In genomic region chr5:179142434-179143198, GRCh38 we compare ENCODE assay signal across 12 cellular contexts.
DNase-seq lines count a peak whose midpoint lies in the region; ATAC-seq, FAIRE-seq and TF ChIP-seq lines count a peak whose summit lies in the region.
"Had no signal": no experiment of that assay in that cellular context is flagged by ENCODE, and none has a peak within 500 bp of the region (broad histone marks: within the 10 kb centered on the region; RNA-seq: fewer than 3 reads in every experiment).

No MANE protein-coding gene starts in this region.

- H4K12ac ChIP-seq in trophoblast cell (ENCODE audit: low read depth, low read length): no peak overlapping the region

- no peak for FAIRE-seq in bronchial epithelial cell (lab: Jason Lieb, UNC)

- ATAC-seq in CD8-positive, alpha-beta T cell: peak; percentile 26
- ATAC-seq in GM23338 (no peak), HG02588 (IDR thresholded peaks at IDR 0.05; ENCODE audit: unreplicated experiment) (no peak)

- H3K27me3 Mint-ChIP-seq in CD8-positive, alpha-beta T cell (ENCODE audit: low read depth): no peaks in the 10 kb centered on the region
- H3K27me3 Mint-ChIP-seq in GM23338 (ENCODE audit: insufficient read depth, low read depth, poor library complexity): peaks cover 3% of the 10 kb centered on the region

- no CpG with 5 or more reads among the region's 3 CpGs for WGBS in trophoblast cell (ENCODE audit: extremely low coverage, insufficient coverage, insufficient read length)

- H3K79me2 ChIP-seq in MM.1S (ENCODE audit: low read length): no peaks in the 10 kb centered on the region
- no peaks in the 10 kb centered on the region for H3K79me2 ChIP-seq in trophoblast cell (ENCODE audit: control insufficient read depth, insufficient read depth, low read length, poor library complexity)
- H3K79me2 ChIP-seq in GM23338 (replicated peaks; ENCODE audit: insufficient read depth): no peaks in the 10 kb centered on the region

- peak overlapping the region; percentile 41 for H2AK5ac ChIP-seq in trophoblast cell (ENCODE audit: low read length)

- H4K8ac ChIP-seq in trophoblast cell (ENCODE audit: low read depth, low read length): no peak overlapping the region

- peaks cover 14% of the 10 kb centered on the region for H3K4me1 Mint-ChIP-seq in CD8-positive, alpha-beta T cell (ENCODE audit: low read depth)
- no peaks in the 10 kb centered on the region for H3K4me1 Mint-ChIP-seq in GM23338

- H3K36me3 Mint-ChIP-seq in CD8-positive, alpha-beta T cell: no peaks in the 10 kb centered on the region
- no peaks in the 10 kb centered on the region for H3K36me3 Mint-ChIP-seq in GM23338 (ENCODE audit: low read depth)

- H3K27ac ChIP-seq in CD8-positive, alpha-beta T cell (ENCODE audit: low read depth, low read length): no peak overlapping the region
- H3K27ac ChIP-seq in MM.1S (ENCODE audit: low read length) (peak overlapping the region; percentile 81), trophoblast cell (ENCODE audit: low read depth, low read length) (peak overlapping the region; percentile 65), GM23338 (ENCODE audit: low read depth) (no peak overlapping the region)
- H3K27ac ChIP-seq: adrenal gland, heart right ventricle, KMS-11 had no signal

- H2BK120ac ChIP-seq in trophoblast cell (ENCODE audit: insufficient read depth, low read length, poor library complexity): peak overlapping the region; percentile 23

- no peak overlapping the region for H3K4me3 ChIP-seq in CD8-positive, alpha-beta T cell (ENCODE audit: low read depth, low read length)
- H3K4me3 ChIP-seq in MM.1S (ENCODE audit: low read length): no peak overlapping the region
- no peak overlapping the region for H3K4me3 ChIP-seq in bronchial epithelial cell (ENCODE audit: low read depth, low read length)
- H3K4me3 ChIP-seq in trophoblast cell (ENCODE audit: low read depth, low read length): no peak overlapping the region
- H3K4me3 ChIP-seq in GM23338: no peak overlapping the region
- H3K4me3 ChIP-seq: adrenal gland, heart right ventricle had no signal

- no peaks in the 10 kb centered on the region for H3K27me3 ChIP-seq in CD8-positive, alpha-beta T cell (ENCODE audit: insufficient read depth, low read length)
- H3K27me3 ChIP-seq in MM.1S (replicated peaks; ENCODE audit: insufficient read depth, low read length): peaks cover 4% of the 10 kb centered on the region; the same call in 1 of the 2 replicates
- H3K27me3 ChIP-seq in bronchial epithelial cell (ENCODE audit: control insufficient read depth, insufficient read depth, low read length): no peaks in the 10 kb centered on the region
- H3K27me3 ChIP-seq in trophoblast cell (ENCODE audit: insufficient read depth, low read length): no peaks in the 10 kb centered on the region
- H3K27me3 ChIP-seq in GM23338 (ENCODE audit: insufficient read depth): no peaks in the 10 kb centered on the region
- H3K27me3 ChIP-seq: adrenal gland had no signal

- H3K9me3 Mint-ChIP-seq in CD8-positive, alpha-beta T cell: no peaks in the 10 kb centered on the region
- no peaks in the 10 kb centered on the region; the same call in 2 of the 3 replicates for H3K9me3 Mint-ChIP-seq in GM23338

- H4K91ac ChIP-seq in trophoblast cell (ENCODE audit: low read depth, low read length): no peak overlapping the region

- no peak overlapping the region for H3K4ac ChIP-seq in trophoblast cell (ENCODE audit: low read depth, low read length)

- POLR2A ChIA-PET in CD8-positive, alpha-beta T cell (lab: Charles Lee): no interaction called here

- no peak overlapping the region for H3K4me3 Mint-ChIP-seq in CD8-positive, alpha-beta T cell
- H3K4me3 Mint-ChIP-seq in GM23338: no peak overlapping the region

- no peak overlapping the region for H3K27ac Mint-ChIP-seq in CD8-positive, alpha-beta T cell
- no peak overlapping the region for H3K27ac Mint-ChIP-seq in GM23338

- TF ChIP-seq CTCF in CD8-positive, alpha-beta T cell (IDR thresholded peaks at IDR 0.05): no peak
- TF ChIP-seq CTCF in MM.1S (IDR thresholded peaks at IDR 0.05; ENCODE audit: low read length) (no peak), bronchial epithelial cell (IDR thresholded peaks at IDR 0.05; ENCODE audit: insufficient read depth, low read length, severe bottlenecking) (no peak), GM23338 (conservative IDR thresholded peaks at IDR 0.05; ENCODE audit: low read depth in 2 of 2) (no peak)

- no peak overlapping the region for H3K18ac ChIP-seq in trophoblast cell (ENCODE audit: low read length)

- H4K20me1 ChIP-seq in MM.1S (ENCODE audit: insufficient read depth, low read length) (no peaks in the 10 kb centered on the region), GM23338 (replicated peaks; ENCODE audit: insufficient read depth) (no peaks in the 10 kb centered on the region)

- H3K4me2 ChIP-seq in MM.1S (ENCODE audit: low read depth, low read length) (peak overlapping the region; percentile 46), trophoblast cell (ENCODE audit: low read length) (peak overlapping the region; percentile 31), GM23338 (no peak overlapping the region)
- H3K4me2 ChIP-seq: KMS-11 had no signal

- H3K9ac ChIP-seq in MM.1S (ENCODE audit: low read length): peak overlapping the region; percentile 39
- H3K9ac ChIP-seq in trophoblast cell (ENCODE audit: low read length): no peak overlapping the region
- H3K9ac ChIP-seq: KMS-11 had no signal

- no peaks in the 10 kb centered on the region for H3K9me3 ChIP-seq in CD8-positive, alpha-beta T cell (ENCODE audit: low read length)
- H3K9me3 ChIP-seq in MM.1S (replicated peaks; ENCODE audit: insufficient read depth, low read length) (no peaks in the 10 kb centered on the region), trophoblast cell (ENCODE audit: insufficient read depth, low read depth, low read length) (no peaks in the 10 kb centered on the region)
- H3K9me3 ChIP-seq: adrenal gland, heart right ventricle had no signal

- peaks cover 3% of the 10 kb centered on the region for H3K4me1 ChIP-seq in CD8-positive, alpha-beta T cell (ENCODE audit: insufficient read depth, low read length)
- H3K4me1 ChIP-seq in MM.1S (ENCODE audit: low read length): peaks cover 14% of the 10 kb centered on the region
- H3K4me1 ChIP-seq in trophoblast cell (ENCODE audit: control insufficient read depth in 1 of 2, insufficient read depth in 2 of 2, low read length in 2 of 2): peaks cover 7 to 15% of the 10 kb centered on the region in 2 experiments
- no peaks in the 10 kb centered on the region for H3K4me1 ChIP-seq in GM23338 (ENCODE audit: insufficient read depth)
- H3K4me1 ChIP-seq: adrenal gland, heart right ventricle had no signal

- H2AFZ ChIP-seq in MM.1S (ENCODE audit: low read length) (no peak overlapping the region), trophoblast cell (ENCODE audit: insufficient read depth, low read length, poor library complexity) (no peak overlapping the region), GM23338 (no peak overlapping the region)

- H2BK5ac ChIP-seq in trophoblast cell (ENCODE audit: low read depth, low read length, poor library complexity): peak overlapping the region; percentile 33

- H3K14ac ChIP-seq in trophoblast cell (ENCODE audit: low read length): no peak overlapping the region

- CTCF ChIA-PET in CD8-positive, alpha-beta T cell (lab: Charles Lee): interaction anchor here (2.0 kb wide), 1 partner anchor 23 kb away, joined by 4 read pairs; no protein-coding TSS in a partner anchor

- no peak overlapping the region for H3K23ac ChIP-seq in trophoblast cell (ENCODE audit: low read length)

- peak overlapping the region; percentile 50 for H2BK12ac ChIP-seq in trophoblast cell (ENCODE audit: low read length)

- no peaks in the 10 kb centered on the region for H3K9me2 ChIP-seq in MM.1S (replicated peaks; ENCODE audit: insufficient read depth, low read length)
- H3K9me2 ChIP-seq in GM23338 (ENCODE audit: insufficient read depth): no peaks in the 10 kb centered on the region

- intact Hi-C loops in CD8-positive, alpha-beta T cell (cut with DNase I, micrococcal nuclease): no loop called here

- H3K79me1 ChIP-seq in trophoblast cell (ENCODE audit: low read length): peaks cover 7% of the 10 kb centered on the region

- no peak for DNase-seq in CD8-positive, alpha-beta T cell
- DNase-seq in MM.1S: peak; percentile 78
- peak; percentile 12 for DNase-seq in bronchial epithelial cell (ENCODE audit: low read depth)
- DNase-seq in trophoblast cell: peak; percentile 10 to 26
- DNase-seq in GM23338 (ENCODE audit: low spot score): no peak
- DNase-seq in NCI-H146 treated with DMSO at 0.1 percent for 48 hours (lab: John Stamatoyannopoulos, UW; ENCODE audit: unreplicated experiment): no peak
- DNase-seq in GM19240 (ENCODE audit: insufficient read length, low spot score): no peak
- DNase-seq: adrenal gland, heart right ventricle, NCI-H524 had no signal

- no peaks in the 10 kb centered on the region for H3K36me3 ChIP-seq in CD8-positive, alpha-beta T cell (ENCODE audit: insufficient read depth, low read length)
- H3K36me3 ChIP-seq in MM.1S (replicated peaks; ENCODE audit: insufficient read depth, low read length): no peaks in the 10 kb centered on the region
- no peaks in the 10 kb centered on the region for H3K36me3 ChIP-seq in bronchial epithelial cell (ENCODE audit: control insufficient read depth, insufficient read depth, low read length)
- no peaks in the 10 kb centered on the region for H3K36me3 ChIP-seq in trophoblast cell (ENCODE audit: control insufficient read depth in 1 of 2, insufficient read depth in 2 of 2, low read length in 2 of 2)
- no peaks in the 10 kb centered on the region for H3K36me3 ChIP-seq in GM23338 (ENCODE audit: insufficient read depth)
- H3K36me3 ChIP-seq: adrenal gland, heart right ventricle had no signal

- no peaks in the 10 kb centered on the region for H3F3A ChIP-seq in MM.1S (ENCODE audit: insufficient read depth, low read length)
- no peaks in the 10 kb centered on the region for H3F3A ChIP-seq in GM23338 (replicated peaks; ENCODE audit: low read depth)

TF ChIP-seq in GM23338, 12 proteins besides CTCF, POLR2A, EP300 and RAD21 (continues in another document):
- TF ChIP-seq ETS1 (IDR thresholded peaks at IDR 0.05): no peak
- TF ChIP-seq ZNF331 (CRISPR knock-in tag; IDR thresholded peaks at IDR 0.05; ENCODE audit: low read depth): no peak

Comparison
In these comparisons a context has a peak if more than half of its experiments do, and no peak if none do; other contexts are left out.
1. DNase-seq: peak in MM.1S (single experiment), bronchial epithelial cell (single experiment) and trophoblast cell (2 of 2); none in CD8-positive, alpha-beta T cell (0 of 7), GM23338 (single experiment), NCI-H146 treated with DMSO at 0.1 percent for 48 hours (single experiment) and GM19240 (single experiment).
2. H3K27ac ChIP-seq: peak in MM.1S (single experiment) and trophoblast cell (single experiment); none in CD8-positive, alpha-beta T cell (single experiment) and GM23338 (single experiment).